17 cellular contexts compared by ENCODE assay signal in the genomic region with DNA sequence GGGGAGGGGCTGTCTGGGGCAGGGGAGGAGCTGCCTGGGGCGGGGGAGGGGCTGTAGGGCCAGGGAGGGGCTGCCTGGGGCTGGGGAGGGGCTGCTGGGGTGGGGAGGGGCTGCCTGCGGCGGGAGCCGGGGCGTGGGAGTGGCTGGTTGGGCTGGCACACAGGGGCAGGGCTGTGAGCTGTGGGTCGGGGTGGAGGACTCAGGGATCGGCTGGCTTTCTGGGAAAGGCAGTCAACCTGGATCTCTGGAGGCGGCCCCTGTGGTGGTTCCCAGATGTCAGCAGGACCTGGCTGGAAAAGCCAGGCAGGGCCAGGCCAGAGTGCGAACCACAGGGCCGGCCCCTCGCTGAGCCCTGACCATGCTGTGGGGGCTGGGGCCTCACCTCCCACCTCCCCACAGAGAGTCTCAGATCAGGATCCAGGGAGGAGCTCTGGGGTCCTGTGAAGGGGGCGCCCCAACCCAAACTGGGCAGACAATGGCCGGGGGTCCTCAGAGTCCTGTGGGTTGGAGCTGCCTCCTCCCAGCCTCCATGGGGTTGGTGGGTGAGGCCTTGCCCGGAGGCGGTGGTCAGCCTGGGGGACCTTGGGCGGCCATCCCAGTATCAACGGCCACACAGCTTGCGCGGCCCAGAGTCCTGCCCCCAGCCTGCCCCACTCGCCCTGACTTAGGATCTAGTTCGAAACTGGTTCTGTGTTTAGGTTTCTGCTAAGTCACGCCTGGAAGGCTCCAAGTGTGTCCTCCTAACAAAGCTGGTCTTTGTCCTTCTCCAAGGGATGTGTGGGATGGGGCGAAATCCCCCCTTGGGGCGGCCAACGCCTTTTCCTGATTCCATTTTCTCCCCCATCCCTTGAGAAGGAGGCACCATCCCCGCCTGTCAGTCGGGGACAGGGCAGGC. TPM values are rescaled to one million over a fixed set of nuclear protein-coding genes. Genes with fewer than 3 reads are reported as not detected.
DNase-seq lines count a peak whose midpoint lies in the region; ATAC-seq and TF ChIP-seq lines count a peak whose summit lies in the region.
"Had no signal": no experiment of that assay in that cellular context is flagged by ENCODE, and none has a peak within 500 bp of the region (broad histone marks: within the 10 kb centered on the region; RNA-seq: fewer than 3 reads in every experiment).

No MANE protein-coding gene starts in this region.

- H3K9me3 ChIP-seq in breast epithelium (no peaks in the 10 kb centered on the region), transverse colon (no peaks in the 10 kb centered on the region)
- H3K9me3 ChIP-seq: thoracic aorta had no signal

- no peak for TF ChIP-seq EP300 in transverse colon (IDR thresholded peaks at IDR 0.05; ENCODE audit: low read depth)

- 51% methylated on average over 25 of the region's 27 CpGs; no CpG with 5 or more reads in 1 of the 2 donors for WGBS in transverse colon (ENCODE audit: low coverage in 1 of 2), 2 donors

- H3K9me3 Mint-ChIP-seq in MCF 10A (ENCODE audit: unreplicated experiment) = no peaks in the 10 kb centered on the region

- H3K27ac ChIP-seq in breast epithelium = peak overlapping the region; percentile 78 to 80
- H3K27ac ChIP-seq in transverse colon = peak overlapping the region; percentile 17 to 94 (median 60)
- H3K27ac ChIP-seq: thoracic aorta had no signal

- no TSS peak for BruUV-seq in MCF 10A (replicated peaks; lab: Mats Ljungman, UMichigan)

- CTCF ChIA-PET in MCF 10A (lab: Yijun Ruan, JAX) = no interaction called here

- peak; percentile 36 to 50 for DNase-seq in breast epithelium (ENCODE audit: low spot score in 2 of 2)
- no peak for DNase-seq in MCF 10A (ENCODE audit: unreplicated experiment)
- DNase-seq in RPMI8226 = peak; percentile 0
- DNase-seq in left colon = peak; percentile 73 to 79
- DNase-seq in transverse colon = peak; percentile 81
- no peak for DNase-seq in stimulated activated CD4-positive, alpha-beta T cell treated with anti-CD3 and anti-CD28 coated beads, Interleukin-1b, Interleukin-23, amount 100 ng/mL, for 48 hours
- DNase-seq in stimulated activated CD8-positive, alpha-beta memory T cell treated with anti-CD3 and anti-CD28 coated beads, Interleukin-4, amount 100 ng/mL, for 48 hours = no peak
- DNase-seq in NCI-H510A treated with DMSO at 0.1 percent for 48 hours (lab: John Stamatoyannopoulos, UW) = no peak
- DNase-seq: activated CD8-positive, alpha-beta memory T cell treated with anti-CD3 and anti-CD28 coated beads, Interleukin-2, amount 10 ng/mL, durations not matched to agents 7 days and 5 days; Calu3; caudate nucleus; MV-4-11; NCI-H345 had no signal

- peaks cover 10% of the 10 kb centered on the region for H3K27me3 Mint-ChIP-seq in MCF 10A (ENCODE audit: insufficient read depth, unreplicated experiment)
- H3K27me3 Mint-ChIP-seq: activated CD8-positive, alpha-beta memory T cell treated with anti-CD3 and anti-CD28 coated beads, Interleukin-2, amount 10 ng/mL, durations not matched to agents 7 days and 5 days had no signal

- H3K36me3 ChIP-seq in breast epithelium = no peaks in the 10 kb centered on the region
- H3K36me3 ChIP-seq in transverse colon = no peaks in the 10 kb centered on the region
- H3K36me3 ChIP-seq: thoracic aorta had no signal

- no peaks in the 10 kb centered on the region for H3K4me1 Mint-ChIP-seq in MCF 10A (ENCODE audit: insufficient read depth, unreplicated experiment)
- H3K4me1 Mint-ChIP-seq: activated CD8-positive, alpha-beta memory T cell treated with anti-CD3 and anti-CD28 coated beads, Interleukin-2, amount 10 ng/mL, durations not matched to agents 7 days and 5 days had no signal

- intact Hi-C loops in breast epithelium (cut with DNase I; ENCODE audit: low total_unique reads) (no loop called here), MCF 10A (cut with micrococcal nuclease) (no loop called here), left colon (cut with DNase I, micrococcal nuclease) (no loop called here), transverse colon (cut with DNase I; ENCODE audit: low total_unique reads) (no loop called here)

- H3K4me1 ChIP-seq in breast epithelium = peaks cover 0 to 4% of the 10 kb centered on the region in 2 donors
- H3K4me1 ChIP-seq in transverse colon = peaks cover 0 to 50% (median 46%) of the 10 kb centered on the region in 4 donors

- H3K4me3 Mint-ChIP-seq in MCF 10A (ENCODE audit: unreplicated experiment) = no peak overlapping the region
- H3K4me3 Mint-ChIP-seq: activated CD8-positive, alpha-beta memory T cell treated with anti-CD3 and anti-CD28 coated beads, Interleukin-2, amount 10 ng/mL, durations not matched to agents 7 days and 5 days; activated naive CD8-positive, alpha-beta T cell had no signal

- POLR2A ChIA-PET in MCF 10A (lab: Yijun Ruan, JAX) = interaction anchor here (0.6 to 0.7 kb wide), 2 partner anchors 33 to 151 kb away, joined by 3 read pairs; no protein-coding TSS in a partner anchor

- H3K27ac Mint-ChIP-seq in MCF 10A (ENCODE audit: low read depth, unreplicated experiment) = no peak overlapping the region
- H3K27ac Mint-ChIP-seq: activated CD8-positive, alpha-beta memory T cell treated with anti-CD3 and anti-CD28 coated beads, Interleukin-2, amount 10 ng/mL, durations not matched to agents 7 days and 5 days; activated naive CD8-positive, alpha-beta T cell had no signal

- H3K4me3 ChIP-seq in breast epithelium (no peak overlapping the region), transverse colon (peak overlapping the region in 2 of 4 donors; percentile 3 to 34)
- H3K4me3 ChIP-seq: thoracic aorta had no signal

- H3K27me3 ChIP-seq in breast epithelium (peaks cover 4 to 78% of the 10 kb centered on the region in 2 donors), transverse colon (peaks cover 22% of the 10 kb centered on the region)

- ATAC-seq in left colon = peak; percentile 36
- ATAC-seq: activated CD8-positive, alpha-beta memory T cell treated with anti-CD3 and anti-CD28 coated beads, Interleukin-2, amount 10 ng/mL, durations not matched to agents 7 days and 5 days had no signal

- H3K36me3 Mint-ChIP-seq in MCF 10A (ENCODE audit: insufficient read depth, unreplicated experiment) = no peaks in the 10 kb centered on the region
- H3K36me3 Mint-ChIP-seq: activated CD8-positive, alpha-beta memory T cell treated with anti-CD3 and anti-CD28 coated beads, Interleukin-2, amount 10 ng/mL, durations not matched to agents 7 days and 5 days; activated naive CD8-positive, alpha-beta T cell had no signal

- in situ Hi-C loops in transverse colon (cut with MboI; ENCODE audit: low pct_ligation_motif_present in 1 of 4, low pct_unique_long_range_greater_than_20kb in 1 of 4, low sequenced_read_pairs in 3 of 4) = loop anchor here in 2 of 4 donors (25.0 kb wide), 1 partner anchor 288 kb away; no protein-coding TSS in a partner anchor

- no peak for TF ChIP-seq CTCF in breast epithelium (IDR thresholded peaks at IDR 0.05)
- TF ChIP-seq CTCF in MCF 10A (IDR thresholded peaks at IDR 0.05; ENCODE audit: unreplicated experiment) = no peak
- no peak for TF ChIP-seq CTCF in transverse colon (IDR thresholded peaks at IDR 0.05)

- TF ChIP-seq POLR2A in breast epithelium (IDR thresholded peaks at IDR 0.05) = no peak
- no peak for TF ChIP-seq POLR2A in transverse colon (IDR thresholded peaks at IDR 0.05)

RNA-seq across cellular contexts. Expression of gene MUC5B, which starts 1.9 kb away (rescaled TPM):
- 1 to 10 TPM in 2 of 3 donors, not detected in 1; 2.0 to 6.9 TPM for total RNA-seq in breast epithelium
- total RNA-seq in MCF 10A (2022) = not detected in 2 replicates
- 100 to 1,000 TPM; 258 to 369 TPM for total RNA-seq in left colon
- total RNA-seq in transverse colon = 100 to 1,000 TPM in 2 of 4 donors, 10 to 100 TPM in 2; 58.0 to 825 (median 85.6) TPM
- total RNA-seq: activated CD8-positive, alpha-beta memory T cell treated with anti-CD3 and anti-CD28 coated beads, Interleukin-2, amount 10 ng/mL, durations not matched to agents 7 days and 5 days; endothelial cell of umbilical vein; glomerular endothelial cell; thoracic aorta had no signal

Comparison
In these comparisons a context has a peak if more than half of its experiments do, and no peak if none do; other contexts are left out.
1. DNase-seq: peak in breast epithelium (2 of 2), RPMI8226 (single experiment), left colon (2 of 2) and transverse colon (single experiment); none in MCF 10A (single experiment), stimulated activated CD4-positive, alpha-beta T cell treated with anti-CD3 and anti-CD28 coated beads, Interleukin-1b, Interleukin-23, amount 100 ng/mL, for 48 hours (single experiment), stimulated activated CD8-positive, alpha-beta memory T cell treated with anti-CD3 and anti-CD28 coated beads, Interleukin-4, amount 100 ng/mL, for 48 hours (single experiment) and NCI-H510A treated with DMSO at 0.1 percent for 48 hours (single experiment).
2. RNA of gene MUC5B, which starts 1.9 kb away (total RNA-seq): 258 to 369 TPM in left colon and 58.0 to 825 TPM in transverse colon; 2.0 to 6.9 TPM in breast epithelium and not detected in MCF 10A; every median in the first group is over 4 times any median in the second.